13 cellular contexts compared by ENCODE assay signal in the genomic region with DNA sequence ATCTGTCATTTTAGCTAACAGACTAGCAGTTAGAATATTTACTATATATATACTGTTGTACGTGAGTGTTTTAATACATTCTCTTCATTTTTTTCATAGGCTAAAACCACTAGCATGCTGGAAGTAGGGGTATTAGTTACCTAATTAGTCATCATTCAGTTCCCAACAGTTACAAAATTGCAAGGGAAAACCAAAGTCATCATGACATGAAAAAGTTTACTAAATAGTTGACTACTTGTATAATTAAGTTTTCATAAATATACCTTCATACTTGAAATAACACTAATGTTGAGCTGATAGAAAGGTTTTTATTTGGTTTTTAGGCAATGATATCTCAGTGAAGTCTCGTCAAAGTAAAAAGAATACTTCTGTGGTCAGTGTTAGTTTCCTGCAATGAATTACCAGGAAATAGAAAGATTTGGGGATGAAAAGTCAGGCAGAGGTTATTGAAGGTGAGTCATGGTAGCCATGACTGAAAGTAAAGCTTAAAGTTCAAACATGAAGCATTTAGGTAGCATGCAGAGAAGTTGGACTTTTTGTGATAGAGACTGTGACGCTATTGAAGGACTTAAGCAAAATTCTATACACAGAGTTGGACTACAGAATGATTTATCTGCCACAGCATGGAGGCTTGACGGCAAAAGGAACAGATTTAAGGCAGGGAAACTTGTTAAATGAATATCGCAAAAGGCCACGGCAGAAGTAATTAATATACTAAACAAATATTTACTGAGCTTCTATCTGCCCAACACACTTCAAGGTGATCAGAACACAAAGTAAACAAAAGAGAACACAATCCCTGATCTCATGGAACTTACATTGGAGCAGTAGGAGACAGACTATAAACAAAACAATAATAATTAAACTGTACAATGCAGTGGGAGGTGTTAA.
DNase-seq lines count a peak whose midpoint lies in the region.
"Had no signal": no experiment of that assay in that cellular context is flagged by ENCODE, and none has a peak within 500 bp of the region (broad histone marks: within the 10 kb centered on the region; RNA-seq: fewer than 3 reads in every experiment).

No MANE protein-coding gene starts in this region.

- DNase-seq in DMS53 (lab: John Stamatoyannopoulos, UW), result peak; percentile 95
- peak; percentile 13 for DNase-seq in NCI-H146 (lab: John Stamatoyannopoulos, UW)
- DNase-seq in amniotic epithelial cell (ENCODE audit: low read depth), result peak; percentile 35
- peak; percentile 22 for DNase-seq in myocyte (ENCODE audit: low read depth)
- no peak for DNase-seq in NCI-H82 (lab: John Stamatoyannopoulos, UW)
- no peak for DNase-seq in COLO829 (ENCODE audit: low spot score)
- DNase-seq in 8988T, result no peak
- DNase-seq in activated naive CD4-positive, alpha-beta T cell treated with anti-CD3 and anti-CD28 coated beads, Interleukin-2, amount 50 U/mL, for 16 hours, result no peak
- DNase-seq: esophagus squamous epithelium; NCI-H187 treated with DMSO at 0.1 percent for 48 hours; posterior cingulate gyrus; stimulated activated naive CD4-positive, alpha-beta T cell treated with Interleukin-2 at 50 U/mL for 16 hours; T-helper 2 cell had no signal

Comparison
In these comparisons a context has a peak if more than half of its experiments do, and no peak if none do; other contexts are left out.
1. DNase-seq: peak in DMS53 (single experiment), NCI-H146 (single experiment), amniotic epithelial cell (single experiment) and myocyte (single experiment); none in NCI-H82 (single experiment), COLO829 (single experiment), 8988T (single experiment) and activated naive CD4-positive, alpha-beta T cell treated with anti-CD3 and anti-CD28 coated beads, Interleukin-2, amount 50 U/mL, for 16 hours (single experiment).